ENCODE assay signal across 1 cellular context in genomic region chr1:164774819-164775654, GRCh38.
TF ChIP-seq lines count a peak whose summit lies in the region.

No MANE protein-coding gene starts in this region.

TF ChIP-seq in HEK293, 187 proteins besides CTCF, POLR2A, EP300 and RAD21 (continued from another document):
- TF ChIP-seq ZBTB49 (tag by site-specific recombination; IDR thresholded peaks at IDR 0.05; ENCODE audit: low read depth) (no peak), PRDM10 (tag by site-specific recombination; IDR thresholded peaks at IDR 0.05) (0 out of 2 replicates have a peak, but pooled peaks have one; percentile 20), ZNF394 (tag by site-specific recombination; IDR thresholded peaks at IDR 0.05; ENCODE audit: borderline replicate concordance) (peak; percentile 20; the same call in 1 of the 2 replicates), KLF1 (tag by site-specific recombination; IDR thresholded peaks at IDR 0.05) (no peak), TCF7L2 (IDR thresholded peaks at IDR 0.05; ENCODE audit: borderline replicate concordance, low read depth, low read length) (peak; percentile 62; the same call in 1 of the 2 replicates), ZNF132 (tag by site-specific recombination; IDR thresholded peaks at IDR 0.05; ENCODE audit: borderline replicate concordance) (no peak), ZBTB7A (tag by site-specific recombination; IDR thresholded peaks at IDR 0.05; ENCODE audit: low read depth) (no peak), ZNF660 (tag by site-specific recombination; IDR thresholded peaks at IDR 0.05) (no peak), ZNF280D (tag by site-specific recombination; IDR thresholded peaks at IDR 0.05) (no peak), TRIM28 (IDR thresholded peaks at IDR 0.05; ENCODE audit: borderline replicate concordance, low read length) (peak; percentile 92), ZBTB17 (tag by site-specific recombination; IDR thresholded peaks at IDR 0.05) (peak; percentile 47), ZNF629 (tag by site-specific recombination; IDR thresholded peaks at IDR 0.05) (peak; percentile 34; the same call in 1 of the 2 replicates), ZNF157 (tag by site-specific recombination; IDR thresholded peaks at IDR 0.05) (no peak), SP7 (tag by site-specific recombination; IDR thresholded peaks at IDR 0.05) (peak; percentile 89), ZNF324 (tag by site-specific recombination; IDR thresholded peaks at IDR 0.05) (no peak), ZNF677 (tag by site-specific recombination; IDR thresholded peaks at IDR 0.05) (peak; percentile 9; the same call in 1 of the 2 replicates), ZNF138 (tag by site-specific recombination; IDR thresholded peaks at IDR 0.05; ENCODE audit: borderline replicate concordance) (no peak), GLI2 (tag by site-specific recombination; IDR thresholded peaks at IDR 0.05; ENCODE audit: borderline replicate concordance, low read depth) (peak; percentile 17; the same call in 1 of the 2 replicates), ZNF280C (tag by site-specific recombination; IDR thresholded peaks at IDR 0.05) (no peak), ZNF704 (tag by site-specific recombination; IDR thresholded peaks at IDR 0.05) (no peak), ZXDB (tag by site-specific recombination; IDR thresholded peaks at IDR 0.05) (peak; percentile 69; the same call in 1 of the 2 replicates), ZNF654 (tag by site-specific recombination; IDR thresholded peaks at IDR 0.05; ENCODE audit: low read depth) (no peak), ZNF148 (tag by site-specific recombination; IDR thresholded peaks at IDR 0.05; ENCODE audit: borderline replicate concordance) (no peak), ZNF140 (tag by site-specific recombination; IDR thresholded peaks at IDR 0.05) (no peak), ZBTB6 (tag by site-specific recombination; IDR thresholded peaks at IDR 0.05) (no peak), ZBTB11 (tag by site-specific recombination; conservative IDR thresholded peaks at IDR 0.05; ENCODE audit: low read depth) (no peak), HOXA7 (CRISPR knock-in tag; IDR thresholded peaks at IDR 0.05; ENCODE audit: borderline replicate concordance) (no peak), ZNF776 (tag by site-specific recombination; IDR thresholded peaks at IDR 0.05; ENCODE audit: borderline replicate concordance) (no peak), ZBTB1 (tag by site-specific recombination; IDR thresholded peaks at IDR 0.05) (no peak), ZIC2 (tag by site-specific recombination; IDR thresholded peaks at IDR 0.05) (peak; percentile 66)
TF ChIP-seq in HEK293: peak in this region for 23.
